8 cellular contexts compared by ENCODE assay signal in the genomic region with DNA sequence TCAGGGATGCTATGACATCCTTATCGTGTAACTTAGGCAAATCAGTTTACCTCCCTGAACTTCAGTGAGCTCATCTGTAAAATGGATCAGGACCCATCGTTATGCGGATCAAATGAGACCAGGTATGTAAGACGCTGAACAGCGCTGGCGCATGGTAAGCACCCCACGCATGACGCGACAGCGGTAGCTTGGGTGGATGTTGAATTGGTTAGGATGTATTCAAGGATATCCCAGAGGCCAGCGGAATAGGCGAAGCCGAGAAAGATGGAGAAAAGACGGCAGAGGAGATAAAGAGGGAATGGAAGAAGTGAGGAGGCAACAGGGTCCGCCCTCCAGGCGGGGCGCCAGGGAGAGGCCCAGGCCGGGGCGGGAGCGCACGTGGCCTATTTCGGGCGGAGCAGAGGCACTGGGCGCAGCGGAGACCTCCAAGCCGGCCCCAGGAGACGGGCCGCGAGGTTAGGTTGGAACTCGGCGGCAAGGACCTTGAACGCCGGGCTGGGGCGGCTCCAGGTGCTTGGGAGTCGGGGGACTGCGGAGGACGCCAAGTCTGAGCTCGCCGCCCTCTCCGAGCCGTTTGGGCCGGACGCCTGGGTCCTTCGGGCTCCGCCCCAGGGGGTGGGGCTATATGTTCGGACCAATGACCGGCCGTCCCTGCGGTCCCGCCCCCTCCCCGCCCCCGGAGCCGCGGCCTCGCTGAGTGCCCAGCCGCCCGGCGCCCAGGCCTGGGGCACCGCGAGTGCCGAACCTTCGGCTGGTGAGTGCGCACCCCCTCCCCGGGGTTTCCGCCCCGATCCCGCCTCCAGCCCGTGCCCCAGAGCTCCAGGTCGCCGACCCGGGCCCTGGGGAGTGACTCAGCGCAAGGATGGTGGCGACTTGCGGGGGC. TPM values are rescaled to one million over a fixed set of nuclear protein-coding genes. Genes with fewer than 3 reads are reported as not detected.
DNase-seq lines count a peak whose midpoint lies in the region; ATAC-seq and TF ChIP-seq lines count a peak whose summit lies in the region.

TSS of gene ZNF771 (plus strand) at position 696 of the 883 bp plus-strand sequence. CDS start 448 bp downstream, outside the sequence.

- intact Hi-C loops in colonic mucosa (cut with DNase I): no loop called here

- peak; percentile 48 for ATAC-seq in GM18870 (IDR thresholded peaks at IDR 0.05; ENCODE audit: unreplicated experiment)
- ATAC-seq in HG03108 (IDR thresholded peaks at IDR 0.05; ENCODE audit: unreplicated experiment): peak; percentile 71

- H3K27ac ChIP-seq in colonic mucosa: peak within 1 kb of the TSS; percentile 70

- peak within 1 kb of the TSS; percentile 75 to 89 for H3K9ac ChIP-seq in colonic mucosa (ENCODE audit: low read depth in 2 of 2, low read length in 2 of 2)

- H3K4me1 ChIP-seq in colonic mucosa: no peaks in the 10 kb centered on the region

- H3K4me3 ChIP-seq in colonic mucosa: peak within 1 kb of the TSS; percentile 62

- no peaks in the 10 kb centered on the region for H3K27me3 ChIP-seq in colonic mucosa

- no peaks in the 10 kb centered on the region for H3K9me3 ChIP-seq in colonic mucosa

- peak; percentile 64 for DNase-seq in AG09319 (ENCODE audit: extremely low read depth, low read depth)
- DNase-seq in NCI-H345 treated with DMSO at 0.1 percent for 48 hours (lab: John Stamatoyannopoulos, UW; ENCODE audit: unreplicated experiment): peak; percentile 96
- peak; percentile 87 to 90 for DNase-seq in activated CD4-positive, alpha-beta T cell treated with anti-CD3 and anti-CD28 coated beads for 4 hours
- peak; percentile 97 for DNase-seq in colonic mucosa
- peak; percentile 96 for DNase-seq in left kidney (ENCODE audit: low read depth, low spot score)
- peak; percentile 91 for DNase-seq in stimulated activated CD4-positive, alpha-beta T cell treated with anti-CD3 and anti-CD28 coated beads, Interleukin-1b, Interleukin-23, amount 100 ng/mL, for 48 hours

- TF ChIP-seq CTCF in AG09319 (IDR thresholded peaks at IDR 0.05; ENCODE audit: low read depth, low read length) (no peak), colonic mucosa (IDR thresholded peaks at IDR 0.05) (no peak)

- no peaks in the 10 kb centered on the region for H3K36me3 ChIP-seq in colonic mucosa

RNA-seq across cellular contexts. Expression of gene ZNF771, which starts in this region (rescaled TPM):
- 1 to 10 TPM; 3.5 to 6.5 TPM for total RNA-seq in colonic mucosa

Comparison
In these comparisons a context has a peak if more than half of its experiments do, and no peak if none do; other contexts are left out.
1. Peak in every context shown above with its lines: DNase-seq, ATAC-seq, H3K4me3 ChIP-seq and H3K27ac ChIP-seq.